Comparison of ENCODE assay signal across 1 cellular context in genomic region chr11:18000760-18001159, GRCh38.
TF ChIP-seq lines count a peak whose summit lies in the region.

No MANE protein-coding gene starts in this region.

TF ChIP-seq in HepG2, 621 proteins besides CTCF, POLR2A, EP300 and RAD21 (continued from another document and continues in another):
- peak; percentile 88 for TF ChIP-seq HOMEZ (CRISPR knock-in tag; IDR thresholded peaks at IDR 0.05; ENCODE audit: low read depth)
- TF ChIP-seq ARNTL (CRISPR knock-in tag; IDR thresholded peaks at IDR 0.05) = no peak
- 0 out of 2 replicates have a peak, but pooled peaks have one; percentile 20 for TF ChIP-seq NFYC (CRISPR knock-in tag; IDR thresholded peaks at IDR 0.05)
- TF ChIP-seq DDIT3 (CRISPR knock-in tag; IDR thresholded peaks at IDR 0.05) = no peak
- TF ChIP-seq ZMAT3 (CRISPR knock-in tag; conservative IDR thresholded peaks at IDR 0.05) = no peak
- TF ChIP-seq ZNF17 (CRISPR knock-in tag; IDR thresholded peaks at IDR 0.05) = no peak
- no peak for TF ChIP-seq GABPA (IDR thresholded peaks at IDR 0.05; ENCODE audit: low read depth, low read length)
- TF ChIP-seq GABPA (CRISPR knock-in tag; IDR thresholded peaks at IDR 0.05; ENCODE audit: low read depth) = no peak
- TF ChIP-seq STAG1 (CRISPR knock-in tag; IDR thresholded peaks at IDR 0.05) = no peak
- TF ChIP-seq TAF1 (CRISPR knock-in tag; IDR thresholded peaks at IDR 0.05) = no peak
- no peak for TF ChIP-seq ZNF382 (CRISPR knock-in tag; IDR thresholded peaks at IDR 0.05; ENCODE audit: borderline replicate concordance)
- TF ChIP-seq KMT2B (CRISPR knock-in tag; IDR thresholded peaks at IDR 0.05) = peak; percentile 65
- TF ChIP-seq IKZF1 (IDR thresholded peaks at IDR 0.05) = no peak
- no peak for TF ChIP-seq ZNF33B (CRISPR knock-in tag; IDR thresholded peaks at IDR 0.05)
- no peak for TF ChIP-seq NBN (conservative IDR thresholded peaks at IDR 0.05)
- no peak for TF ChIP-seq ZNF513 (CRISPR knock-in tag; conservative IDR thresholded peaks at IDR 0.05)
- peak; percentile 59 for TF ChIP-seq RARA (CRISPR knock-in tag; IDR thresholded peaks at IDR 0.05)
- no peak for TF ChIP-seq CCAR2 (optimal IDR thresholded peaks at IDR 0.05; ENCODE audit: low read depth, low read length)
- no peak for TF ChIP-seq XRCC5 (optimal IDR thresholded peaks at IDR 0.05; ENCODE audit: low read length)
- TF ChIP-seq CBX2 (IDR thresholded peaks at IDR 0.05; ENCODE audit: low read depth, low read length) = no peak
- TF ChIP-seq CBX2 (CRISPR knock-in tag; IDR thresholded peaks at IDR 0.05; ENCODE audit: low read depth) = no peak
- TF ChIP-seq HOXA9 (CRISPR knock-in tag; IDR thresholded peaks at IDR 0.05; ENCODE audit: borderline replicate concordance) = no peak
- TF ChIP-seq HINFP (CRISPR knock-in tag; IDR thresholded peaks at IDR 0.05; ENCODE audit: low read depth) = no peak
- TF ChIP-seq MAFF (IDR thresholded peaks at IDR 0.05; ENCODE audit: low read depth, low read length) = no peak
- TF ChIP-seq MXD1 (CRISPR knock-in tag; IDR thresholded peaks at IDR 0.05) = no peak
- TF ChIP-seq ZBTB3 (CRISPR knock-in tag; IDR thresholded peaks at IDR 0.05; ENCODE audit: borderline replicate concordance, low read depth) = no peak
- TF ChIP-seq POGK (CRISPR knock-in tag; conservative IDR thresholded peaks at IDR 0.05) = no peak
- TF ChIP-seq ZNF101 (CRISPR knock-in tag; IDR thresholded peaks at IDR 0.05; ENCODE audit: borderline replicate concordance, low read depth) = no peak
- TF ChIP-seq ZNF160 (CRISPR knock-in tag; IDR thresholded peaks at IDR 0.05) = no peak
- TF ChIP-seq TIGD3 (CRISPR knock-in tag; IDR thresholded peaks at IDR 0.05; ENCODE audit: borderline replicate concordance) = no peak
- TF ChIP-seq SOX6 (IDR thresholded peaks at IDR 0.05) = no peak
- peak; percentile 91 for TF ChIP-seq SOX6 (CRISPR knock-in tag; IDR thresholded peaks at IDR 0.05)
- TF ChIP-seq CENPBD1 (CRISPR knock-in tag; IDR thresholded peaks at IDR 0.05; ENCODE audit: borderline replicate concordance, low read depth) = no peak
- TF ChIP-seq HES4 (CRISPR knock-in tag; IDR thresholded peaks at IDR 0.05; ENCODE audit: borderline replicate concordance) = no peak
- no peak for TF ChIP-seq ZNF709 (CRISPR knock-in tag; IDR thresholded peaks at IDR 0.05)
- no peak for TF ChIP-seq AKAP8 (CRISPR knock-in tag; IDR thresholded peaks at IDR 0.05)
- no peak; the same call in 1 of the 2 replicates for TF ChIP-seq SIX1 (CRISPR knock-in tag; IDR thresholded peaks at IDR 0.05; ENCODE audit: borderline replicate concordance)
- TF ChIP-seq MLLT10 (CRISPR knock-in tag; IDR thresholded peaks at IDR 0.05) = no peak
- no peak for TF ChIP-seq RBM22 (optimal IDR thresholded peaks at IDR 0.05; ENCODE audit: low read length)
- TF ChIP-seq RXRB (CRISPR knock-in tag; IDR thresholded peaks at IDR 0.05; ENCODE audit: borderline replicate concordance) = peak; percentile 86
- TF ChIP-seq HMGA1 (CRISPR knock-in tag; conservative IDR thresholded peaks at IDR 0.05) = no peak
- TF ChIP-seq ZBTB49 (CRISPR knock-in tag; IDR thresholded peaks at IDR 0.05; ENCODE audit: borderline replicate concordance) = no peak
- TF ChIP-seq ZNF543 (CRISPR knock-in tag; IDR thresholded peaks at IDR 0.05) = no peak
- peak; percentile 66; the same call in 1 of the 2 replicates for TF ChIP-seq FOXK1 (CRISPR knock-in tag; IDR thresholded peaks at IDR 0.05; ENCODE audit: borderline replicate concordance, low read depth)
- TF ChIP-seq TFDP1 (CRISPR knock-in tag; IDR thresholded peaks at IDR 0.05; ENCODE audit: borderline replicate concordance) = no peak
- TF ChIP-seq HOXA3 (CRISPR knock-in tag; IDR thresholded peaks at IDR 0.05) = peak; percentile 41; the same call in 1 of the 2 replicates
- TF ChIP-seq ARID4A (CRISPR knock-in tag; IDR thresholded peaks at IDR 0.05; ENCODE audit: borderline replicate concordance) = peak; percentile 62; the same call in 1 of the 2 replicates
- TF ChIP-seq ATF6 (CRISPR knock-in tag; conservative IDR thresholded peaks at IDR 0.05) = no peak
- no peak for TF ChIP-seq SNAPC2 (CRISPR knock-in tag; IDR thresholded peaks at IDR 0.05)
